Comparison of ENCODE assay signal across 8 cellular contexts in genomic region chr17:40122466-40122943, GRCh38. TPM values are rescaled to one million over a fixed set of nuclear protein-coding genes. Genes with fewer than 3 reads are reported as not detected.
DNase-seq lines count a peak whose midpoint lies in the region; ATAC-seq, FAIRE-seq and TF ChIP-seq lines count a peak whose summit lies in the region.

No MANE protein-coding gene starts in this region.

- FAIRE-seq in bronchial epithelial cell (lab: Jason Lieb, UNC) = no peak

- ATAC-seq in GM21619 (IDR thresholded peaks at IDR 0.05; ENCODE audit: unreplicated experiment) = peak; percentile 32
- ATAC-seq in left lobe of liver = peak; percentile 33

- H3K4me3 ChIP-seq in bronchial epithelial cell (ENCODE audit: low read depth, low read length) (peak overlapping the region; percentile 84), suprapubic skin (peak overlapping the region; percentile 99)

- peak; percentile 40 for TF ChIP-seq CTCF in bronchial epithelial cell (IDR thresholded peaks at IDR 0.05; ENCODE audit: insufficient read depth, low read length, severe bottlenecking)
- peak in 1 of 2 donors; percentile 9 for TF ChIP-seq CTCF in suprapubic skin (IDR thresholded peaks at IDR 0.05)

- H3K36me3 ChIP-seq in bronchial epithelial cell (ENCODE audit: control insufficient read depth, insufficient read depth, low read length) (peaks cover 9% of the 10 kb centered on the region), suprapubic skin (peaks cover 22% of the 10 kb centered on the region)

- peaks cover 38% of the 10 kb centered on the region for H3K4me1 ChIP-seq in suprapubic skin

- H3K9me3 ChIP-seq in suprapubic skin = no peaks in the 10 kb centered on the region

- TF ChIP-seq EP300 in suprapubic skin (IDR thresholded peaks at IDR 0.05) = no peak

- no peaks in the 10 kb centered on the region for H3K27me3 ChIP-seq in bronchial epithelial cell (ENCODE audit: control insufficient read depth, insufficient read depth, low read length)
- no peaks in the 10 kb centered on the region for H3K27me3 ChIP-seq in suprapubic skin

- peak; percentile 52 for DNase-seq in EL
- DNase-seq in NCI-H774 (lab: John Stamatoyannopoulos, UW) = peak; percentile 32
- no peak for DNase-seq in bronchial epithelial cell (ENCODE audit: low read depth)
- DNase-seq in left lobe of liver (ENCODE audit: low spot score) = peak; percentile 64
- peak in 1 of 2 donors; percentile 84 for DNase-seq in suprapubic skin (ENCODE audit: low spot score in 2 of 2)
- no peak for DNase-seq in SHP77 treated with DMSO at 0.1 percent for 48 hours (lab: John Stamatoyannopoulos, UW)
- DNase-seq in NCI-H1930 (lab: John Stamatoyannopoulos, UW) = no peak

- no CpG with 5 or more reads among the region's 52 CpGs for WGBS in suprapubic skin

- H3K27ac ChIP-seq in suprapubic skin = peak overlapping the region; percentile 99

- TF ChIP-seq POLR2A in suprapubic skin (IDR thresholded peaks at IDR 0.05) = no peak

RNA-seq across cellular contexts. Expression of gene MSL1, which starts 0.7 kb away (rescaled TPM):
- 27.1 and 32.5 TPM in 2 replicates for total RNA-seq in bronchial epithelial cell
- 45.9 TPM for total RNA-seq in left lobe of liver
- total RNA-seq in suprapubic skin = 100 to 1,000 TPM in 1 of 4 donors, 10 to 100 TPM in 3; 69.3 to 166 (median 86.9) TPM

RNA-seq across cellular contexts. Expression of gene CASC3, which starts 17.8 kb away (rescaled TPM):
- 14.7 and 15.3 TPM in 2 replicates for total RNA-seq in bronchial epithelial cell
- 25.1 TPM for total RNA-seq in left lobe of liver
- total RNA-seq in suprapubic skin = 10 to 100 TPM; 42.9 to 92.5 (median 61.2) TPM

RNA-seq across cellular contexts. Expression of gene NR1D1, which starts 22.1 kb away (rescaled TPM):
- 0.51 and 0.79 TPM in 2 replicates for total RNA-seq in bronchial epithelial cell
- 18.6 TPM for total RNA-seq in left lobe of liver
- 100 to 1,000 TPM in 2 of 4 donors, 10 to 100 TPM in 2; 62.1 to 184 (median 96.0) TPM for total RNA-seq in suprapubic skin

RNA-seq across cellular contexts. Expression of gene RAPGEFL1, which starts 54.8 kb away (rescaled TPM):
- total RNA-seq in bronchial epithelial cell = 11.1 and 30.0 TPM in 2 replicates
- total RNA-seq in left lobe of liver = 19.3 TPM
- total RNA-seq in suprapubic skin = 100 to 1,000 TPM; 221 to 547 (median 297) TPM

RNA-seq across cellular contexts. Expression of gene THRA, which starts 59.7 kb away (rescaled TPM):
- total RNA-seq in bronchial epithelial cell (4.2 and 5.8 TPM in 2 replicates), left lobe of liver (10.7 TPM), suprapubic skin (10 to 100 TPM; 32.6 to 69.9 (median 48.9) TPM)

Comparison
In these comparisons a context has a peak if more than half of its experiments do, and no peak if none do; other contexts are left out.
1. DNase-seq: peak in EL (single experiment), NCI-H774 (single experiment) and left lobe of liver (single experiment); none in bronchial epithelial cell (single experiment), SHP77 treated with DMSO at 0.1 percent for 48 hours (single experiment) and NCI-H1930 (0 of 2).
2. RNA of gene NR1D1, which starts 22.1 kb away (total RNA-seq): 62.1 to 184 TPM in suprapubic skin and 18.6 TPM in left lobe of liver (single experiment); 0.51 to 0.79 TPM in bronchial epithelial cell; every median in the first group is over 10 times any median in the second.